In the genomic region with DNA sequence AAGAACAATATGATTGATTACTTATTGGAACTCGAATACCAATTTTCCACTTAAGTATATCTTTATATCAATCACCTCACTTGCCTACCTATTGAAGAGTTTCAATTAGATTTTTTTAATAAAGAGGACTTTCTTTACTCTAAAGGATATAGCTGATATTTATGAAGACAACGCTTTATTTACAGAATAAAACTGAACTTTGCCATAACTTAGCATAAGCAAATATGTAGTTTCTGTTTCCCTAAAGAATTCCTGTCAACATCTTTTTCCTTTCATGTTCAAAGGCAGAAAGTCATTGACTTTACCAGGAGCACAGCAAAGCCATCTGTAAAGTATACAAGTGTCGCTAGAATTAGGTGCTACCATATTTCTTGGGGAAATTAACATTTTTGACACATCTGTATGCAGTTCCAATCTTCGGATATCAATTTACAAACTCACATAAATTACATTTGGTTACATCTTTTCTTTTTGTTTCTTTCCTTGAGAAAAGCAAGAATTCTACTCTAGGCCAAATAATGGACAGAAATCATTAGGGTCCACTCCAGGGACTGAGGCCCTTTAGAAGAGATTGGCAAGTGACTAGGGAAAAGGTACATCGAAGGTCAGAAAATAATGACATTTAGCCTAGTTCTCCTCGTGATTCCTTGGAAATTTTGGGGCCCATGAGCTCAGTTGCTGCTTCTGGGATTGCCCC, we compare ENCODE assay signal across 1 cellular context.
TF ChIP-seq lines count a peak whose summit lies in the region.

No MANE protein-coding gene starts in this region.

TF ChIP-seq in HepG2, 621 proteins besides CTCF, POLR2A, EP300 and RAD21 (continued from another document and continues in another):
- TF ChIP-seq, protein P1, sequence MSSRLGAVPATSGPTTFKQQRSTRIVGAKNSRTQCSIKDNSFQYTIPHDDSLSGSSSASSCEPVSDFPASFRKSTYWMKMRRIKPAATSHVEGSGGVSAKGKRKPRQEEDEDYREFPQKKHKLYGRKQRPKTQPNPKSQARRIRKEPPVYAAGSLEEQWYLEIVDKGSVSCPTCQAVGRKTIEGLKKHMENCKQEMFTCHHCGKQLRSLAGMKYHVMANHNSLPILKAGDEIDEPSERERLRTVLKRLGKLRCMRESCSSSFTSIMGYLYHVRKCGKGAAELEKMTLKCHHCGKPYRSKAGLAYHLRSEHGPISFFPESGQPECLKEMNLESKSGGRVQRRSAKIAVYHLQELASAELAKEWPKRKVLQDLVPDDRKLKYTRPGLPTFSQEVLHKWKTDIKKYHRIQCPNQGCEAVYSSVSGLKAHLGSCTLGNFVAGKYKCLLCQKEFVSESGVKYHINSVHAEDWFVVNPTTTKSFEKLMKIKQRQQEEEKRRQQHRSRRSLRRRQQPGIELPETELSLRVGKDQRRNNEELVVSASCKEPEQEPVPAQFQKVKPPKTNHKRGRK (CRISPR knock-in tag; IDR thresholded peaks at IDR 0.05), result no peak
- TF ChIP-seq, protein P2, sequence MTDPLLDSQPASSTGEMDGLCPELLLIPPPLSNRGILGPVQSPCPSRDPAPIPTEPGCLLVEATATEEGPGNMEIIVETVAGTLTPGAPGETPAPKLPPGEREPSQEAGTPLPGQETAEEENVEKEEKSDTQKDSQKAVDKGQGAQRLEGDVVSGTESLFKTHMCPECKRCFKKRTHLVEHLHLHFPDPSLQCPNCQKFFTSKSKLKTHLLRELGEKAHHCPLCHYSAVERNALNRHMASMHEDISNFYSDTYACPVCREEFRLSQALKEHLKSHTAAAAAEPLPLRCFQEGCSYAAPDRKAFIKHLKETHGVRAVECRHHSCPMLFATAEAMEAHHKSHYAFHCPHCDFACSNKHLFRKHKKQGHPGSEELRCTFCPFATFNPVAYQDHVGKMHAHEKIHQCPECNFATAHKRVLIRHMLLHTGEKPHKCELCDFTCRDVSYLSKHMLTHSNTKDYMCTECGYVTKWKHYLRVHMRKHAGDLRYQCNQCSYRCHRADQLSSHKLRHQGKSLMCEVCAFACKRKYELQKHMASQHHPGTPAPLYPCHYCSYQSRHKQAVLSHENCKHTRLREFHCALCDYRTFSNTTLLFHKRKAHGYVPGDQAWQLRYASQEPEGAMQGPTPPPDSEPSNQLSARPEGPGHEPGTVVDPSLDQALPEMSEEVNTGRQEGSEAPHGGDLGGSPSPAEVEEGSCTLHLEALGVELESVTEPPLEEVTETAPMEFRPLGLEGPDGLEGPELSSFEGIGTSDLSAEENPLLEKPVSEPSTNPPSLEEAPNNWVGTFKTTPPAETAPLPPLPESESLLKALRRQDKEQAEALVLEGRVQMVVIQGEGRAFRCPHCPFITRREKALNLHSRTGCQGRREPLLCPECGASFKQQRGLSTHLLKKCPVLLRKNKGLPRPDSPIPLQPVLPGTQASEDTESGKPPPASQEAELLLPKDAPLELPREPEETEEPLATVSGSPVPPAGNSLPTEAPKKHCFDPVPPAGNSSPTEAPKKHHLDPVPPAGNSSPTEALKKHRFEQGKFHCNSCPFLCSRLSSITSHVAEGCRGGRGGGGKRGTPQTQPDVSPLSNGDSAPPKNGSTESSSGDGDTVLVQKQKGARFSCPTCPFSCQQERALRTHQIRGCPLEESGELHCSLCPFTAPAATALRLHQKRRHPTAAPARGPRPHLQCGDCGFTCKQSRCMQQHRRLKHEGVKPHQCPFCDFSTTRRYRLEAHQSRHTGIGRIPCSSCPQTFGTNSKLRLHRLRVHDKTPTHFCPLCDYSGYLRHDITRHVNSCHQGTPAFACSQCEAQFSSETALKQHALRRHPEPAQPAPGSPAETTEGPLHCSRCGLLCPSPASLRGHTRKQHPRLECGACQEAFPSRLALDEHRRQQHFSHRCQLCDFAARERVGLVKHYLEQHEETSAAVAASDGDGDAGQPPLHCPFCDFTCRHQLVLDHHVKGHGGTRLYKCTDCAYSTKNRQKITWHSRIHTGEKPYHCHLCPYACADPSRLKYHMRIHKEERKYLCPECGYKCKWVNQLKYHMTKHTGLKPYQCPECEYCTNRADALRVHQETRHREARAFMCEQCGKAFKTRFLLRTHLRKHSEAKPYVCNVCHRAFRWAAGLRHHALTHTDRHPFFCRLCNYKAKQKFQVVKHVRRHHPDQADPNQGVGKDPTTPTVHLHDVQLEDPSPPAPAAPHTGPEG (CRISPR knock-in tag; IDR thresholded peaks at IDR 0.05), result no peak
- no peak for TF ChIP-seq ZFP62 (CRISPR knock-in tag; IDR thresholded peaks at IDR 0.05)
- no peak for TF ChIP-seq NR1H2 (CRISPR knock-in tag; IDR thresholded peaks at IDR 0.05; ENCODE audit: borderline replicate concordance, low read depth)
- TF ChIP-seq FOXA3 (CRISPR knock-in tag; IDR thresholded peaks at IDR 0.05), result peak; percentile 97
- TF ChIP-seq GLI4 (CRISPR knock-in tag; IDR thresholded peaks at IDR 0.05; ENCODE audit: borderline replicate concordance), result no peak
- peak; percentile 65; the same call in 1 of the 2 replicates for TF ChIP-seq NR2F6 (IDR thresholded peaks at IDR 0.05)
- TF ChIP-seq NR2F6 (CRISPR knock-in tag; IDR thresholded peaks at IDR 0.05), result peak; percentile 55; the same call in 1 of the 2 replicates
- TF ChIP-seq RBM22 (optimal IDR thresholded peaks at IDR 0.05; ENCODE audit: low read length), result no peak
- 0 out of 2 replicates have a peak, but pooled peaks have one; percentile 31 for TF ChIP-seq BRCA1 (CRISPR knock-in tag; IDR thresholded peaks at IDR 0.05)
- no peak for TF ChIP-seq MLLT10 (CRISPR knock-in tag; IDR thresholded peaks at IDR 0.05)
- TF ChIP-seq HNF4G (IDR thresholded peaks at IDR 0.05; ENCODE audit: borderline replicate concordance, low read depth, low read length), result peak; percentile 43; the same call in 1 of the 2 replicates
- TF ChIP-seq HNF4G (CRISPR knock-in tag; IDR thresholded peaks at IDR 0.05; ENCODE audit: borderline replicate concordance, low read depth), result no peak
- TF ChIP-seq SRF (IDR thresholded peaks at IDR 0.05; ENCODE audit: low read depth, low read length), result no peak
- TF ChIP-seq, protein P3, sequence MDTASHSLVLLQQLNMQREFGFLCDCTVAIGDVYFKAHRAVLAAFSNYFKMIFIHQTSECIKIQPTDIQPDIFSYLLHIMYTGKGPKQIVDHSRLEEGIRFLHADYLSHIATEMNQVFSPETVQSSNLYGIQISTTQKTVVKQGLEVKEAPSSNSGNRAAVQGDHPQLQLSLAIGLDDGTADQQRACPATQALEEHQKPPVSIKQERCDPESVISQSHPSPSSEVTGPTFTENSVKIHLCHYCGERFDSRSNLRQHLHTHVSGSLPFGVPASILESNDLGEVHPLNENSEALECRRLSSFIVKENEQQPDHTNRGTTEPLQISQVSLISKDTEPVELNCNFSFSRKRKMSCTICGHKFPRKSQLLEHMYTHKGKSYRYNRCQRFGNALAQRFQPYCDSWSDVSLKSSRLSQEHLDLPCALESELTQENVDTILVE (CRISPR knock-in tag; IDR thresholded peaks at IDR 0.05), result peak; percentile 14
- TF ChIP-seq NFE2L2 (IDR thresholded peaks at IDR 0.05; ENCODE audit: low read length), result no peak
- TF ChIP-seq, protein P4, sequence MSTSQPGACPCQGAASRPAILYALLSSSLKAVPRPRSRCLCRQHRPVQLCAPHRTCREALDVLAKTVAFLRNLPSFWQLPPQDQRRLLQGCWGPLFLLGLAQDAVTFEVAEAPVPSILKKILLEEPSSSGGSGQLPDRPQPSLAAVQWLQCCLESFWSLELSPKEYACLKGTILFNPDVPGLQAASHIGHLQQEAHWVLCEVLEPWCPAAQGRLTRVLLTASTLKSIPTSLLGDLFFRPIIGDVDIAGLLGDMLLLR (CRISPR knock-in tag; IDR thresholded peaks at IDR 0.05), result no peak
- no peak for TF ChIP-seq ZNF777 (CRISPR knock-in tag; IDR thresholded peaks at IDR 0.05)
- TF ChIP-seq, protein P5, sequence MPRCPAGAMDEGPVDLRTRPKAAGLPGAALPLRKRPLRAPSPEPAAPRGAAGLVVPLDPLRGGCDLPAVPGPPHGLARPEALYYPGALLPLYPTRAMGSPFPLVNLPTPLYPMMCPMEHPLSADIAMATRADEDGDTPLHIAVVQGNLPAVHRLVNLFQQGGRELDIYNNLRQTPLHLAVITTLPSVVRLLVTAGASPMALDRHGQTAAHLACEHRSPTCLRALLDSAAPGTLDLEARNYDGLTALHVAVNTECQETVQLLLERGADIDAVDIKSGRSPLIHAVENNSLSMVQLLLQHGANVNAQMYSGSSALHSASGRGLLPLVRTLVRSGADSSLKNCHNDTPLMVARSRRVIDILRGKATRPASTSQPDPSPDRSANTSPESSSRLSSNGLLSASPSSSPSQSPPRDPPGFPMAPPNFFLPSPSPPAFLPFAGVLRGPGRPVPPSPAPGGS (CRISPR knock-in tag; IDR thresholded peaks at IDR 0.05), result no peak
- TF ChIP-seq MXI1 (IDR thresholded peaks at IDR 0.05; ENCODE audit: borderline replicate concordance, low read depth, low read length), result no peak
- TF ChIP-seq LCORL (IDR thresholded peaks at IDR 0.05), result no peak
- TF ChIP-seq LCORL (CRISPR knock-in tag; IDR thresholded peaks at IDR 0.05), result peak; percentile 50; the same call in 1 of the 2 replicates
- peak; percentile 62 for TF ChIP-seq CEBPG (CRISPR knock-in tag; IDR thresholded peaks at IDR 0.05)
- no peak for TF ChIP-seq ZNF572 (CRISPR knock-in tag; IDR thresholded peaks at IDR 0.05)
- TF ChIP-seq, protein P6, sequence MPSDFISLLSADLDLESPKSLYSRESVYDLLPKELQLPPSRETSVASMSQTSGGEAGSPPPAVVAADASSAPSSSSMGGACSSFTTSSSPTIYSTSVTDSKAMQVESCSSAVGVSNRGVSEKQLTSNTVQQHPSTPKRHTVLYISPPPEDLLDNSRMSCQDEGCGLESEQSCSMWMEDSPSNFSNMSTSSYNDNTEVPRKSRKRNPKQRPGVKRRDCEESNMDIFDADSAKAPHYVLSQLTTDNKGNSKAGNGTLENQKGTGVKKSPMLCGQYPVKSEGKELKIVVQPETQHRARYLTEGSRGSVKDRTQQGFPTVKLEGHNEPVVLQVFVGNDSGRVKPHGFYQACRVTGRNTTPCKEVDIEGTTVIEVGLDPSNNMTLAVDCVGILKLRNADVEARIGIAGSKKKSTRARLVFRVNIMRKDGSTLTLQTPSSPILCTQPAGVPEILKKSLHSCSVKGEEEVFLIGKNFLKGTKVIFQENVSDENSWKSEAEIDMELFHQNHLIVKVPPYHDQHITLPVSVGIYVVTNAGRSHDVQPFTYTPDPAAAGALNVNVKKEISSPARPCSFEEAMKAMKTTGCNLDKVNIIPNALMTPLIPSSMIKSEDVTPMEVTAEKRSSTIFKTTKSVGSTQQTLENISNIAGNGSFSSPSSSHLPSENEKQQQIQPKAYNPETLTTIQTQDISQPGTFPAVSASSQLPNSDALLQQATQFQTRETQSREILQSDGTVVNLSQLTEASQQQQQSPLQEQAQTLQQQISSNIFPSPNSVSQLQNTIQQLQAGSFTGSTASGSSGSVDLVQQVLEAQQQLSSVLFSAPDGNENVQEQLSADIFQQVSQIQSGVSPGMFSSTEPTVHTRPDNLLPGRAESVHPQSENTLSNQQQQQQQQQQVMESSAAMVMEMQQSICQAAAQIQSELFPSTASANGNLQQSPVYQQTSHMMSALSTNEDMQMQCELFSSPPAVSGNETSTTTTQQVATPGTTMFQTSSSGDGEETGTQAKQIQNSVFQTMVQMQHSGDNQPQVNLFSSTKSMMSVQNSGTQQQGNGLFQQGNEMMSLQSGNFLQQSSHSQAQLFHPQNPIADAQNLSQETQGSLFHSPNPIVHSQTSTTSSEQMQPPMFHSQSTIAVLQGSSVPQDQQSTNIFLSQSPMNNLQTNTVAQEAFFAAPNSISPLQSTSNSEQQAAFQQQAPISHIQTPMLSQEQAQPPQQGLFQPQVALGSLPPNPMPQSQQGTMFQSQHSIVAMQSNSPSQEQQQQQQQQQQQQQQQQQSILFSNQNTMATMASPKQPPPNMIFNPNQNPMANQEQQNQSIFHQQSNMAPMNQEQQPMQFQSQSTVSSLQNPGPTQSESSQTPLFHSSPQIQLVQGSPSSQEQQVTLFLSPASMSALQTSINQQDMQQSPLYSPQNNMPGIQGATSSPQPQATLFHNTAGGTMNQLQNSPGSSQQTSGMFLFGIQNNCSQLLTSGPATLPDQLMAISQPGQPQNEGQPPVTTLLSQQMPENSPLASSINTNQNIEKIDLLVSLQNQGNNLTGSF (CRISPR knock-in tag; IDR thresholded peaks at IDR 0.05), result no peak
- TF ChIP-seq, protein P7, sequence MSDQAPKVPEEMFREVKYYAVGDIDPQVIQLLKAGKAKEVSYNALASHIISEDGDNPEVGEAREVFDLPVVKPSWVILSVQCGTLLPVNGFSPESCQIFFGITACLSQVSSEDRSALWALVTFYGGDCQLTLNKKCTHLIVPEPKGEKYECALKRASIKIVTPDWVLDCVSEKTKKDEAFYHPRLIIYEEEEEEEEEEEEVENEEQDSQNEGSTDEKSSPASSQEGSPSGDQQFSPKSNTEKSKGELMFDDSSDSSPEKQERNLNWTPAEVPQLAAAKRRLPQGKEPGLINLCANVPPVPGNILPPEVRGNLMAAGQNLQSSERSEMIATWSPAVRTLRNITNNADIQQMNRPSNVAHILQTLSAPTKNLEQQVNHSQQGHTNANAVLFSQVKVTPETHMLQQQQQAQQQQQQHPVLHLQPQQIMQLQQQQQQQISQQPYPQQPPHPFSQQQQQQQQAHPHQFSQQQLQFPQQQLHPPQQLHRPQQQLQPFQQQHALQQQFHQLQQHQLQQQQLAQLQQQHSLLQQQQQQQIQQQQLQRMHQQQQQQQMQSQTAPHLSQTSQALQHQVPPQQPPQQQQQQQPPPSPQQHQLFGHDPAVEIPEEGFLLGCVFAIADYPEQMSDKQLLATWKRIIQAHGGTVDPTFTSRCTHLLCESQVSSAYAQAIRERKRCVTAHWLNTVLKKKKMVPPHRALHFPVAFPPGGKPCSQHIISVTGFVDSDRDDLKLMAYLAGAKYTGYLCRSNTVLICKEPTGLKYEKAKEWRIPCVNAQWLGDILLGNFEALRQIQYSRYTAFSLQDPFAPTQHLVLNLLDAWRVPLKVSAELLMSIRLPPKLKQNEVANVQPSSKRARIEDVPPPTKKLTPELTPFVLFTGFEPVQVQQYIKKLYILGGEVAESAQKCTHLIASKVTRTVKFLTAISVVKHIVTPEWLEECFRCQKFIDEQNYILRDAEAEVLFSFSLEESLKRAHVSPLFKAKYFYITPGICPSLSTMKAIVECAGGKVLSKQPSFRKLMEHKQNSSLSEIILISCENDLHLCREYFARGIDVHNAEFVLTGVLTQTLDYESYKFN (CRISPR knock-in tag; conservative IDR thresholded peaks at IDR 0.05), result peak; percentile 95
- no peak for TF ChIP-seq HDAC6 (IDR thresholded peaks at IDR 0.05; ENCODE audit: low read depth, low read length)
- TF ChIP-seq SP5 (CRISPR knock-in tag; IDR thresholded peaks at IDR 0.05; ENCODE audit: borderline replicate concordance, low read depth), result peak; percentile 32; the same call in 1 of the 2 replicates
- TF ChIP-seq, protein P8, sequence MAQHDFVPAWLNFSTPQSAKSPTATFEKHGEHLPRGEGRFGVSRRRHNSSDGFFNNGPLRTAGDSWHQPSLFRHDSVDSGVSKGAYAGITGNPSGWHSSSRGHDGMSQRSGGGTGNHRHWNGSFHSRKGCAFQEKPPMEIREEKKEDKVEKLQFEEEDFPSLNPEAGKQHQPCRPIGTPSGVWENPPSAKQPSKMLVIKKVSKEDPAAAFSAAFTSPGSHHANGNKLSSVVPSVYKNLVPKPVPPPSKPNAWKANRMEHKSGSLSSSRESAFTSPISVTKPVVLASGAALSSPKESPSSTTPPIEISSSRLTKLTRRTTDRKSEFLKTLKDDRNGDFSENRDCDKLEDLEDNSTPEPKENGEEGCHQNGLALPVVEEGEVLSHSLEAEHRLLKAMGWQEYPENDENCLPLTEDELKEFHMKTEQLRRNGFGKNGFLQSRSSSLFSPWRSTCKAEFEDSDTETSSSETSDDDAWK (CRISPR knock-in tag; IDR thresholded peaks at IDR 0.05), result no peak
